Comparison of ENCODE assay signal across 9 cellular contexts in genomic region chr17:2929881-2930533, GRCh38.
DNase-seq lines count a peak whose midpoint lies in the region; ATAC-seq lines count a peak whose summit lies in the region.
"Had no signal": no experiment of that assay in that cellular context is flagged by ENCODE, and none has a peak within 500 bp of the region (broad histone marks: within the 10 kb centered on the region; RNA-seq: fewer than 3 reads in every experiment).

No MANE protein-coding gene starts in this region.

- H3K27me3 Mint-ChIP-seq in activated naive CD4-positive, alpha-beta T cell treated with anti-CD3 and anti-CD28 coated beads for 36 hours (ENCODE audit: low read depth), result no peaks in the 10 kb centered on the region
- H3K27me3 Mint-ChIP-seq in immature natural killer cell (ENCODE audit: low read depth in 3 of 3), result peaks cover 0 to 29% (median 15%) of the 10 kb centered on the region in 3 donors
- no peaks in the 10 kb centered on the region for H3K27me3 Mint-ChIP-seq in stimulated activated memory B cell treated with anti-CD40 and anti-IgM and Interleukin-4, amounts not matched to agents 10 μg/mL and 1 μg/mL and 100 μg/mL, for 72 hours

- H3K27ac ChIP-seq in effector memory CD4-positive, alpha-beta T cell (ENCODE audit: insufficient read depth, low read length, poor library complexity, severe bottlenecking), result no peak overlapping the region
- H3K27ac ChIP-seq: neutrophil had no signal

- H3K4me1 ChIP-seq in effector memory CD4-positive, alpha-beta T cell (ENCODE audit: control insufficient read depth, insufficient read depth, low read length, poor library complexity, severe bottlenecking), result peaks cover 3% of the 10 kb centered on the region

- no peak overlapping the region for H3K4me3 ChIP-seq in effector memory CD4-positive, alpha-beta T cell (ENCODE audit: insufficient read depth, low read depth, low read length, poor library complexity, severe bottlenecking)

- ATAC-seq in stimulated activated memory B cell treated with anti-CD40 and anti-IgM and Interleukin-4, amounts not matched to agents 10 μg/mL and 1 μg/mL and 100 μg/mL, for 72 hours, result peak; percentile 61
- ATAC-seq in GM21717 (IDR thresholded peaks at IDR 0.05; ENCODE audit: unreplicated experiment), result no peak

- no peak overlapping the region for H3K4me3 Mint-ChIP-seq in activated naive CD4-positive, alpha-beta T cell treated with anti-CD3 and anti-CD28 coated beads for 36 hours
- H3K4me3 Mint-ChIP-seq in immature natural killer cell, result no peak overlapping the region
- H3K4me3 Mint-ChIP-seq in stimulated activated memory B cell treated with anti-CD40 and anti-IgM and Interleukin-4, amounts not matched to agents 10 μg/mL and 1 μg/mL and 100 μg/mL, for 72 hours, result no peak overlapping the region

- no peaks in the 10 kb centered on the region for H3K36me3 Mint-ChIP-seq in activated naive CD4-positive, alpha-beta T cell treated with anti-CD3 and anti-CD28 coated beads for 36 hours (ENCODE audit: low read depth)
- peaks cover 5 to 39% (median 8%) of the 10 kb centered on the region in 3 donors for H3K36me3 Mint-ChIP-seq in immature natural killer cell
- H3K36me3 Mint-ChIP-seq in stimulated activated memory B cell treated with anti-CD40 and anti-IgM and Interleukin-4, amounts not matched to agents 10 μg/mL and 1 μg/mL and 100 μg/mL, for 72 hours, result peaks cover 24% of the 10 kb centered on the region

- DNase-seq in DMS 273 (lab: John Stamatoyannopoulos, UW; ENCODE audit: unreplicated experiment) (peak; percentile 62), DMS 273 treated with DMSO at 0.1 percent for 48 hours (lab: John Stamatoyannopoulos, UW) (no peak), NCI-H1694 treated with DMSO at 0.1 percent for 48 hours (lab: John Stamatoyannopoulos, UW) (peak; percentile 57), immature natural killer cell (no peak)
- peak; percentile 47 for DNase-seq in activated naive CD4-positive, alpha-beta T cell treated with anti-CD3 and anti-CD28 coated beads for 36 hours
- no peak for DNase-seq in effector memory CD4-positive, alpha-beta T cell

- intact Hi-C loops in activated naive CD4-positive, alpha-beta T cell treated with anti-CD3 and anti-CD28 coated beads for 36 hours (cut with micrococcal nuclease), result loop anchor here (1.0 to 5.0 kb wide), 3 partner anchors 82 to 403 kb away; no protein-coding TSS in a partner anchor

- no peak overlapping the region for H3K27ac Mint-ChIP-seq in activated naive CD4-positive, alpha-beta T cell treated with anti-CD3 and anti-CD28 coated beads for 36 hours
- H3K27ac Mint-ChIP-seq in immature natural killer cell, result peak overlapping the region in 4 of 6 donors; percentile 19 to 80 (median 56)
- H3K27ac Mint-ChIP-seq in stimulated activated memory B cell treated with anti-CD40 and anti-IgM and Interleukin-4, amounts not matched to agents 10 μg/mL and 1 μg/mL and 100 μg/mL, for 72 hours, result peak overlapping the region; percentile 0

- no peaks in the 10 kb centered on the region for H3K9me3 Mint-ChIP-seq in activated naive CD4-positive, alpha-beta T cell treated with anti-CD3 and anti-CD28 coated beads for 36 hours
- no peaks in the 10 kb centered on the region for H3K9me3 Mint-ChIP-seq in immature natural killer cell
- H3K9me3 Mint-ChIP-seq in stimulated activated memory B cell treated with anti-CD40 and anti-IgM and Interleukin-4, amounts not matched to agents 10 μg/mL and 1 μg/mL and 100 μg/mL, for 72 hours, result no peaks in the 10 kb centered on the region

- H3K4me1 Mint-ChIP-seq in activated naive CD4-positive, alpha-beta T cell treated with anti-CD3 and anti-CD28 coated beads for 36 hours (ENCODE audit: low read depth), result peaks cover 7% of the 10 kb centered on the region
- peaks cover 72 to 82% of the 10 kb centered on the region in 2 donors for H3K4me1 Mint-ChIP-seq in immature natural killer cell
- H3K4me1 Mint-ChIP-seq in stimulated activated memory B cell treated with anti-CD40 and anti-IgM and Interleukin-4, amounts not matched to agents 10 μg/mL and 1 μg/mL and 100 μg/mL, for 72 hours, result peaks cover 28% of the 10 kb centered on the region

- CTCF ChIA-PET in activated naive CD4-positive, alpha-beta T cell treated with anti-CD3 and anti-CD28 coated beads for 36 hours (lab: Charles Lee), result interaction anchor here (0.7 to 4.1 kb wide), 6 partner anchors 13 to 86 kb away, joined by 3 to 23 read pairs (median 4); no protein-coding TSS in a partner anchor

- no peaks in the 10 kb centered on the region for H3K9me3 ChIP-seq in effector memory CD4-positive, alpha-beta T cell (ENCODE audit: control insufficient read depth, low read length)
- H3K9me3 ChIP-seq: neutrophil had no signal

- peaks cover 21% of the 10 kb centered on the region for H3K36me3 ChIP-seq in effector memory CD4-positive, alpha-beta T cell (ENCODE audit: control insufficient read depth, insufficient read depth, low read length)

- no peaks in the 10 kb centered on the region for H3K27me3 ChIP-seq in effector memory CD4-positive, alpha-beta T cell (replicated peaks; ENCODE audit: control insufficient read depth, insufficient read depth, low read length, poor library complexity, severe bottlenecking)
- H3K27me3 ChIP-seq: neutrophil had no signal

Comparison
In these comparisons a context has a peak if more than half of its experiments do, and no peak if none do; other contexts are left out.
1. DNase-seq: peak in DMS 273 (single experiment), NCI-H1694 treated with DMSO at 0.1 percent for 48 hours (single experiment) and activated naive CD4-positive, alpha-beta T cell treated with anti-CD3 and anti-CD28 coated beads for 36 hours (single experiment); none in DMS 273 treated with DMSO at 0.1 percent for 48 hours (single experiment), immature natural killer cell (0 of 3) and effector memory CD4-positive, alpha-beta T cell (0 of 3).